ENCODE assay signal across 12 cellular contexts in the genomic region with DNA sequence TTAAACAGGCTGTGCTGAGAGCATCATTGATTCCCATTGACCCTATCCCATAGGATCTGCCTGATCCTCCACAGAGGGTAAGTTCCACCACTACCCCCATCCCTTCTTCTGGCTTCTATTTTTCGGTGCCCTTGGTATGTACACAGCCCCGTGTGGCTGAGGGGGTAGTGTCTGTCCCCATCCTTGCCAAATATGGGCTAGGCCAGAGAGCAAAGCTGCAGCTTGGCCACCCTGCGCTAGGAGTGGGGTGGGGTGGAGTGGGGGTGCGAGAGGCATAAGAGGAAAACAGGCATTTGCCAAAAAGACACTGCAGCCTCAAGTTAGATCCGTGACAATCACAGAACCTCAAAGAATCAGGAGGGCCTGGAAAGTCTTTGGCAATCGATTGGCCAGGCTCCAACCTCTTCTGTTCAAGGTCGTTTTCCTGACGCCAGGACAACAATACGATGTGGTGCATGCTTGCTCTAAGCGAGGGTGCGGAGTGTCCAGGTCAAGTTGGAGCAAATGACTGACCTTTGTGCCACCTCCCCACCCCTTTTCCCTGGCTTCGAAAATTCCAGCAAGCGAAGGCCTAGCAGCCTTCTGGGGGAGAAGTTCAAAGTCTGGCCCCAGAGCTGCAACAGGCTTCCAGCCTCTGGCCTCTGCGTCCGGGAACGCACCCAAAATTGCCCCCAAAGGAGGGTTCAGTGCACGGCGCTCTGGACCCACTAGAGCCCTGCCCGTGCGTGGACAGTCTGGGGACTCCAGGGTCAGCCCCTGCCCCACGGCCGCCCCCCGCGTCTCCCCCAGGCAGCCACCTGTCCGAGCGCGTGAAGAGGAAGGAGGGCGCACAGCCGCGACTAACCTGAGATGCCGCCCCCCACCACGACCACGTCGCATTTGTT. TPM values are rescaled to one million over a fixed set of nuclear protein-coding genes. Genes with fewer than 3 reads are reported as not detected.
DNase-seq lines count a peak whose midpoint lies in the region; ATAC-seq and TF ChIP-seq lines count a peak whose summit lies in the region.
"Had no signal": no experiment of that assay in that cellular context is flagged by ENCODE, and none has a peak within 500 bp of the region (broad histone marks: within the 10 kb centered on the region; RNA-seq: fewer than 3 reads in every experiment).

No MANE protein-coding gene starts in this region.

- peak overlapping the region; percentile 18 for H3K4me3 Mint-ChIP-seq in CD8-positive, alpha-beta T cell
- H3K4me3 Mint-ChIP-seq: activated CD8-positive, alpha-beta T cell treated with anti-CD3 and anti-CD28 coated beads, Interleukin-2, amount 10 ng/mL, durations not matched to agents 7 days and 5 days had no signal

- DNase-seq in CD8-positive, alpha-beta T cell, result no peak
- DNase-seq in breast epithelium (ENCODE audit: low spot score in 2 of 2) (no peak), psoas muscle (peak; percentile 26 to 56), foreskin fibroblast (no peak), GDM1 (lab: John Stamatoyannopoulos, UW) (no peak)
- no peak for DNase-seq in activated CD4-positive, CD25-positive, alpha-beta regulatory T cell (lab: John Stamatoyannopoulos, UW)
- DNase-seq: activated CD8-positive, alpha-beta T cell treated with anti-CD3 and anti-CD28 coated beads, Interleukin-2, amount 10 ng/mL, durations not matched to agents 7 days and 5 days; NCI-H226 had no signal

- H3K4me3 ChIP-seq in CD8-positive, alpha-beta T cell (ENCODE audit: low read depth, low read length), result no peak overlapping the region
- H3K4me3 ChIP-seq in breast epithelium (peak overlapping the region; percentile 35 to 68 (median 53)), iPS-18a (ENCODE audit: low read length) (peak overlapping the region; percentile 20), psoas muscle (peak overlapping the region; percentile 68), foreskin fibroblast (ENCODE audit: low read depth in 1 of 2, low read length in 2 of 2) (no peak overlapping the region)
- H3K4me3 ChIP-seq: K562 had no signal

- H3K9me3 ChIP-seq in CD8-positive, alpha-beta T cell (ENCODE audit: low read length), result no peaks in the 10 kb centered on the region
- H3K9me3 ChIP-seq in breast epithelium (no peaks in the 10 kb centered on the region), iPS-18a (ENCODE audit: control insufficient read depth, low read depth, low read length) (peaks cover 2% of the 10 kb centered on the region), psoas muscle (no peaks in the 10 kb centered on the region)

- H3K27me3 ChIP-seq in CD8-positive, alpha-beta T cell (ENCODE audit: insufficient read depth, low read length), result no peaks in the 10 kb centered on the region
- peaks cover 0 to 68% of the 10 kb centered on the region in 2 donors for H3K27me3 ChIP-seq in breast epithelium
- peaks cover 14% of the 10 kb centered on the region for H3K27me3 ChIP-seq in iPS-18a (ENCODE audit: control insufficient read depth, insufficient read depth, low read length)
- peaks cover 0 to 8% (median 0%) of the 10 kb centered on the region in 3 donors for H3K27me3 ChIP-seq in psoas muscle (ENCODE audit: insufficient read depth in 3 of 3, low read length in 2 of 3)

- no peaks in the 10 kb centered on the region for H3K9me3 Mint-ChIP-seq in CD8-positive, alpha-beta T cell

- no peaks in the 10 kb centered on the region for H3K4me1 ChIP-seq in CD8-positive, alpha-beta T cell (ENCODE audit: insufficient read depth, low read length)
- H3K4me1 ChIP-seq in breast epithelium (no peaks in the 10 kb centered on the region), iPS-18a (ENCODE audit: control insufficient read depth, low read depth, low read length) (no peaks in the 10 kb centered on the region), psoas muscle (no peaks in the 10 kb centered on the region)

- H3K36me3 Mint-ChIP-seq in CD8-positive, alpha-beta T cell, result no peaks in the 10 kb centered on the region

- TF ChIP-seq CTCF in CD8-positive, alpha-beta T cell (IDR thresholded peaks at IDR 0.05), result no peak
- TF ChIP-seq CTCF in breast epithelium (IDR thresholded peaks at IDR 0.05) (no peak), psoas muscle (IDR thresholded peaks at IDR 0.05) (no peak), foreskin fibroblast (IDR thresholded peaks at IDR 0.05; ENCODE audit: low read depth, low read length) (no peak)

- POLR2A ChIA-PET in CD8-positive, alpha-beta T cell (lab: Charles Lee), result no interaction called here

- intact Hi-C loops in CD8-positive, alpha-beta T cell (cut with DNase I, micrococcal nuclease), result no loop called here
- intact Hi-C loops in breast epithelium (cut with DNase I; ENCODE audit: low total_unique reads), result no loop called here
- intact Hi-C loops in psoas muscle (cut with DNase I), result no loop called here

- 6 to 27% (median 21%) methylated on average over 14 to 32 of the region's 34 CpGs for WGBS in psoas muscle, 3 donors

- H3K9ac ChIP-seq in iPS-18a (ENCODE audit: low read length), result no peak overlapping the region

- no peak for ATAC-seq in CD8-positive, alpha-beta T cell
- ATAC-seq in psoas muscle (peak; percentile 41 to 72 (median 50)), HG02642 (IDR thresholded peaks at IDR 0.05; ENCODE audit: poor library complexity, unreplicated experiment) (no peak)
- ATAC-seq: activated CD8-positive, alpha-beta T cell treated with anti-CD3 and anti-CD28 coated beads, Interleukin-2, amount 10 ng/mL, durations not matched to agents 7 days and 5 days had no signal

- peaks cover 17% of the 10 kb centered on the region for H3K27me3 Mint-ChIP-seq in CD8-positive, alpha-beta T cell (ENCODE audit: low read depth)

- peaks cover 6% of the 10 kb centered on the region for H3K4me1 Mint-ChIP-seq in CD8-positive, alpha-beta T cell (ENCODE audit: low read depth)

- CTCF ChIA-PET in CD8-positive, alpha-beta T cell (lab: Charles Lee), result no interaction called here

- no peak overlapping the region for H3K27ac Mint-ChIP-seq in CD8-positive, alpha-beta T cell
- H3K27ac Mint-ChIP-seq: activated CD8-positive, alpha-beta T cell treated with anti-CD3 and anti-CD28 coated beads, Interleukin-2, amount 10 ng/mL, durations not matched to agents 7 days and 5 days had no signal

- no peak for TF ChIP-seq POLR2A in breast epithelium (IDR thresholded peaks at IDR 0.05)

- H3K36me3 ChIP-seq in CD8-positive, alpha-beta T cell (ENCODE audit: insufficient read depth, low read length), result no peaks in the 10 kb centered on the region
- H3K36me3 ChIP-seq in breast epithelium (no peaks in the 10 kb centered on the region), iPS-18a (ENCODE audit: control insufficient read depth, low read depth, low read length) (no peaks in the 10 kb centered on the region), psoas muscle (ENCODE audit: insufficient read depth in 1 of 2, low read depth in 1 of 2) (no peaks in the 10 kb centered on the region)

- H3K27ac ChIP-seq in CD8-positive, alpha-beta T cell (ENCODE audit: low read depth, low read length), result no peak overlapping the region
- peak overlapping the region; percentile 17 to 72 for H3K27ac ChIP-seq in breast epithelium
- no peak overlapping the region for H3K27ac ChIP-seq in iPS-18a (ENCODE audit: low read length)
- peak overlapping the region; percentile 81 for H3K27ac ChIP-seq in psoas muscle

RNA-seq across cellular contexts. Expression of gene MAOB, which starts 0.6 kb away (rescaled TPM):
- not detected for total RNA-seq in CD8-positive, alpha-beta T cell
- 10 to 100 TPM; 42.0 to 46.0 (median 43.7) TPM for total RNA-seq in breast epithelium
- total RNA-seq in psoas muscle, result 10 to 100 TPM; 33.4 to 80.6 (median 43.5) TPM
- 10 to 100 TPM; 13.0 to 43.8 (median 39.8) TPM for polyA plus RNA-seq in psoas muscle
- total RNA-seq: activated CD8-positive, alpha-beta T cell treated with anti-CD3 and anti-CD28 coated beads, Interleukin-2, amount 10 ng/mL, durations not matched to agents 7 days and 5 days had no signal
- polyA plus RNA-seq: BJ had no signal

Comparison
In these comparisons a context has a peak if more than half of its experiments do, and no peak if none do; other contexts are left out.
1. ATAC-seq: peak in psoas muscle (4 of 4); none in CD8-positive, alpha-beta T cell (single experiment) and HG02642 (single experiment).
2. DNase-seq: peak in psoas muscle (2 of 2); none in CD8-positive, alpha-beta T cell (0 of 7), breast epithelium (0 of 2), foreskin fibroblast (0 of 2), GDM1 (single experiment) and activated CD4-positive, CD25-positive, alpha-beta regulatory T cell (0 of 4).
3. H3K27ac ChIP-seq: peak in breast epithelium (2 of 2) and psoas muscle (single experiment); none in CD8-positive, alpha-beta T cell (single experiment) and iPS-18a (single experiment).
4. H3K4me3 ChIP-seq: peak in breast epithelium (3 of 3), iPS-18a (single experiment) and psoas muscle (single experiment); none in CD8-positive, alpha-beta T cell (single experiment) and foreskin fibroblast (0 of 2).
5. RNA of gene MAOB, which starts 0.6 kb away (total RNA-seq): 33.4 to 80.6 TPM in psoas muscle and 42.0 to 46.0 TPM in breast epithelium; not detected in CD8-positive, alpha-beta T cell; every median in the first group is over 10 times any median in the second.